Comparison of ENCODE assay signal across 8 cellular contexts in the genomic region with DNA sequence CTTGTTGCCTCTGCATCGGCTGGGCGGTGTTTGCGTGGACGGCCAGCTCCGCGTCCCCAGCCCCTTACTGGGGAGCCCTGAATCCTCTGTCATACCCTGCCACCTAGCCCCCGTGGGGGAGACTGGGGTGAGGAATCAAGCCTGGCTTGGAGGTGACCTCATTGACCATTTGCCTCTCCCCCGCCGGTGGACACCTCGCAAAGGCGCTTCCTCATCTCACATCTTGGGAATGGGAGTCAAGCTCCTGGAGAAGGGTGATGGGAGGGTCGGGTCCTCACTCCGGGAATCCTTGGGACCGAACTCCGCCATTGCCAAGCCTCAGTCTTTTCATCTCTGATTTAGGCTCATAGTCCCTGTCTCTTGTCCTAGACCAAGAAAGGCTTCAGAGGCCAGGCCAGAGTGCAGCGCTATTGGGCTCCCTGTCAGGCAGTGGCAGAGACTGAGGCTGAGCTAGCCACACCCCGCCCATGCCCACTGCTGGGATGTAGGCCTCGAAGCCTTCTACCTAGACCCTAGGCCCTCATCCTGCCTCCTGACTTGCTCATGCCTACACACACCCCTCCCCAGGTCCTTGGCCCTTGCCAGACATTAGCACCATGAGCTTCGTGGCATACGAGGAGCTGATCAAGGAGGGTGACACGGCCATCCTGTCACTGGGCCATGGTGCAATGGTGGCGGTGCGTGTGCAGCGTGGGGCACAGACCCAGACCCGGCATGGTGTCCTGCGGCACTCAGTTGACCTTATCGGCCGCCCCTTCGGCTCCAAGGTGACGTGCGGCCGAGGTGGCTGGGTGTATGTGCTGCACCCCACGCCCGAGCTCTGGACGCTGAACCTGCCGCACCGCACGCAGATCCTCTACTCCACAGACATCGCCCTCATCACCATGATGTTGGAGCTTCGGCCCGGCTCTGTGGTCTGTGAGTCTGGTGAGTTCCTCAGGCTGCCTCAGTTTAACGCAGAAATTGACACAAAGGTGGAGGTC. TPM values are rescaled to one million over a fixed set of nuclear protein-coding genes. Genes with fewer than 3 reads are reported as not detected.
DNase-seq lines count a peak whose midpoint lies in the region; ATAC-seq and TF ChIP-seq lines count a peak whose summit lies in the region.

No MANE protein-coding gene starts in this region.

- peaks cover 23 to 31% of the 10 kb centered on the region in 2 donors for H3K4me1 ChIP-seq in thyroid gland

- H3K27ac Mint-ChIP-seq in activated CD8-positive, alpha-beta memory T cell treated with anti-CD3 and anti-CD28 coated beads, Interleukin-2, amount 10 ng/mL, durations not matched to agents 7 days and 5 days = peak overlapping the region; percentile 93
- peak overlapping the region; percentile 97 for H3K27ac Mint-ChIP-seq in activated naive CD8-positive, alpha-beta T cell treated with anti-CD3 and anti-CD28 coated beads, Interleukin-2, amount 50 U/mL, for 24 hours

- peak overlapping the region; percentile 91 for H3K4me3 Mint-ChIP-seq in activated CD8-positive, alpha-beta memory T cell treated with anti-CD3 and anti-CD28 coated beads, Interleukin-2, amount 10 ng/mL, durations not matched to agents 7 days and 5 days
- H3K4me3 Mint-ChIP-seq in activated naive CD8-positive, alpha-beta T cell treated with anti-CD3 and anti-CD28 coated beads, Interleukin-2, amount 50 U/mL, for 24 hours = peak overlapping the region; percentile 95

- ATAC-seq in activated CD8-positive, alpha-beta memory T cell treated with anti-CD3 and anti-CD28 coated beads, Interleukin-2, amount 10 ng/mL, durations not matched to agents 7 days and 5 days = no peak
- ATAC-seq in activated naive CD8-positive, alpha-beta T cell treated with anti-CD3 and anti-CD28 coated beads, Interleukin-2, amount 50 U/mL, for 24 hours = no peak
- ATAC-seq in left colon (no peak), esophagus mucosa (no peak), GM19324 (IDR thresholded peaks at IDR 0.05; ENCODE audit: low FRiP score, unreplicated experiment) (no peak)

- peaks cover under 1% of the 10 kb centered on the region for H3K27me3 Mint-ChIP-seq in activated CD8-positive, alpha-beta memory T cell treated with anti-CD3 and anti-CD28 coated beads, Interleukin-2, amount 10 ng/mL, durations not matched to agents 7 days and 5 days
- H3K27me3 Mint-ChIP-seq in activated naive CD8-positive, alpha-beta T cell treated with anti-CD3 and anti-CD28 coated beads, Interleukin-2, amount 50 U/mL, for 24 hours = peaks cover 1% of the 10 kb centered on the region

- TF ChIP-seq POLR2A in thyroid gland (IDR thresholded peaks at IDR 0.05) = no peak

- peaks cover 27% of the 10 kb centered on the region for H3K4me1 Mint-ChIP-seq in activated CD8-positive, alpha-beta memory T cell treated with anti-CD3 and anti-CD28 coated beads, Interleukin-2, amount 10 ng/mL, durations not matched to agents 7 days and 5 days
- peaks cover 40% of the 10 kb centered on the region for H3K4me1 Mint-ChIP-seq in activated naive CD8-positive, alpha-beta T cell treated with anti-CD3 and anti-CD28 coated beads, Interleukin-2, amount 50 U/mL, for 24 hours

- H3K36me3 Mint-ChIP-seq in activated CD8-positive, alpha-beta memory T cell treated with anti-CD3 and anti-CD28 coated beads, Interleukin-2, amount 10 ng/mL, durations not matched to agents 7 days and 5 days = no peaks in the 10 kb centered on the region
- peaks cover 6% of the 10 kb centered on the region for H3K36me3 Mint-ChIP-seq in activated naive CD8-positive, alpha-beta T cell treated with anti-CD3 and anti-CD28 coated beads, Interleukin-2, amount 50 U/mL, for 24 hours (ENCODE audit: low read depth)

- H3K9me3 ChIP-seq in thyroid gland = no peaks in the 10 kb centered on the region

- H3K36me3 ChIP-seq in thyroid gland = no peaks in the 10 kb centered on the region

- 51 to 52% methylated on average over 19 of the region's 42 CpGs for WGBS in thyroid gland, 2 donors

- peak overlapping the region; percentile 75 to 81 (median 80) for H3K4me3 ChIP-seq in thyroid gland (replicated peaks in 1 of 3)

- H3K9me3 Mint-ChIP-seq in activated CD8-positive, alpha-beta memory T cell treated with anti-CD3 and anti-CD28 coated beads, Interleukin-2, amount 10 ng/mL, durations not matched to agents 7 days and 5 days (ENCODE audit: low read depth) = no peaks in the 10 kb centered on the region
- no peaks in the 10 kb centered on the region for H3K9me3 Mint-ChIP-seq in activated naive CD8-positive, alpha-beta T cell treated with anti-CD3 and anti-CD28 coated beads, Interleukin-2, amount 50 U/mL, for 24 hours

- peak overlapping the region; percentile 41 to 93 (median 92) for H3K27ac ChIP-seq in thyroid gland

- no peak for TF ChIP-seq CTCF in thyroid gland (IDR thresholded peaks at IDR 0.05)

- DNase-seq in activated CD8-positive, alpha-beta memory T cell treated with anti-CD3 and anti-CD28 coated beads, Interleukin-2, amount 10 ng/mL, durations not matched to agents 7 days and 5 days = no peak
- DNase-seq in activated CD8-positive, alpha-beta memory T cell treated with anti-CD3 and anti-CD28 coated beads, Interleukin-2, amount 50 U/mL, for 4 hours = no peak
- no peak for DNase-seq in activated naive CD8-positive, alpha-beta T cell treated with anti-CD3 and anti-CD28 coated beads, Interleukin-2, amount 50 U/mL, for 24 hours
- DNase-seq in left colon (peak; percentile 18 to 41), thyroid gland (no peak)
- no peak for DNase-seq in stimulated activated CD4-positive, alpha-beta T cell treated with anti-CD3 and anti-CD28 coated beads, Interleukin-4, amount 100 ng/mL, for 24 hours

- H3K27me3 ChIP-seq in thyroid gland = no peaks in the 10 kb centered on the region

- CTCF ChIA-PET in activated CD8-positive, alpha-beta memory T cell treated with anti-CD3 and anti-CD28 coated beads, Interleukin-2, amount 10 ng/mL, durations not matched to agents 7 days and 5 days (lab: Charles Lee) = interaction anchor here (1.2 to 3.5 kb wide), 4 partner anchors 9 to 32 kb away, joined by 3 to 22 read pairs (median 6); no protein-coding TSS in a partner anchor

- intact Hi-C loops in left colon (cut with DNase I, micrococcal nuclease) = no loop called here
- intact Hi-C loops in thyroid gland (cut with DNase I) = no loop called here

RNA-seq across cellular contexts. Expression of gene TRMT61A, which starts 0.7 kb away (rescaled TPM):
- 1 to 10 TPM; 7.3 to 9.6 TPM for total RNA-seq in activated CD8-positive, alpha-beta memory T cell treated with anti-CD3 and anti-CD28 coated beads, Interleukin-2, amount 10 ng/mL, durations not matched to agents 7 days and 5 days
- total RNA-seq in left colon (10 to 100 TPM; 10.1 to 10.6 TPM), thyroid gland (10 to 100 TPM; 14.9 to 24.4 (median 21.3) TPM), esophagus mucosa (6.1 TPM)

RNA-seq across cellular contexts. Expression of gene CKB, which starts 7.0 kb away (rescaled TPM):
- 1 to 10 TPM; 1.2 to 6.1 TPM for total RNA-seq in activated CD8-positive, alpha-beta memory T cell treated with anti-CD3 and anti-CD28 coated beads, Interleukin-2, amount 10 ng/mL, durations not matched to agents 7 days and 5 days
- 1,000 to 10,000 TPM; 1,945 to 3,680 TPM for total RNA-seq in left colon
- total RNA-seq in thyroid gland = 100 to 1,000 TPM; 190 to 373 (median 266) TPM
- total RNA-seq in esophagus mucosa = 17.8 TPM

RNA-seq across cellular contexts. Expression of gene BAG5, which starts 32.8 kb away (rescaled TPM):
- total RNA-seq in activated CD8-positive, alpha-beta memory T cell treated with anti-CD3 and anti-CD28 coated beads, Interleukin-2, amount 10 ng/mL, durations not matched to agents 7 days and 5 days = 10 to 100 TPM; 29.9 to 32.3 TPM
- 10 to 100 TPM; 27.0 to 29.9 TPM for total RNA-seq in left colon
- total RNA-seq in thyroid gland = 10 to 100 TPM; 39.4 to 77.5 (median 44.4) TPM
- total RNA-seq in esophagus mucosa = 23.6 TPM

RNA-seq across cellular contexts. Expression of gene COA8, which starts 33.1 kb away (rescaled TPM):
- total RNA-seq in activated CD8-positive, alpha-beta memory T cell treated with anti-CD3 and anti-CD28 coated beads, Interleukin-2, amount 10 ng/mL, durations not matched to agents 7 days and 5 days = 10 to 100 TPM; 29.1 to 33.5 TPM
- total RNA-seq in left colon = 10 to 100 TPM; 27.4 to 33.4 TPM
- 10 to 100 TPM; 25.9 to 50.4 (median 33.6) TPM for total RNA-seq in thyroid gland
- 30.3 TPM for total RNA-seq in esophagus mucosa

Comparison
In these comparisons a context has a peak if more than half of its experiments do, and no peak if none do; other contexts are left out.
1. DNase-seq: peak in left colon (2 of 2); none in activated CD8-positive, alpha-beta memory T cell treated with anti-CD3 and anti-CD28 coated beads, Interleukin-2, amount 10 ng/mL, durations not matched to agents 7 days and 5 days (single experiment), activated CD8-positive, alpha-beta memory T cell treated with anti-CD3 and anti-CD28 coated beads, Interleukin-2, amount 50 U/mL, for 4 hours (single experiment), activated naive CD8-positive, alpha-beta T cell treated with anti-CD3 and anti-CD28 coated beads, Interleukin-2, amount 50 U/mL, for 24 hours (single experiment), thyroid gland (0 of 2) and stimulated activated CD4-positive, alpha-beta T cell treated with anti-CD3 and anti-CD28 coated beads, Interleukin-4, amount 100 ng/mL, for 24 hours (single experiment).
2. RNA of gene CKB, which starts 7.0 kb away (total RNA-seq): 1,945 to 3,680 TPM in left colon and 190 to 373 TPM in thyroid gland; 17.8 TPM in esophagus mucosa (single experiment) and 1.2 to 6.1 TPM in activated CD8-positive, alpha-beta memory T cell treated with anti-CD3 and anti-CD28 coated beads, Interleukin-2, amount 10 ng/mL, durations not matched to agents 7 days and 5 days; every median in the first group is over 10 times any median in the second.